ENCODE assay signal across 12 cellular contexts in genomic region chr1:201518105-201518504, GRCh38.
"Had no signal": no experiment of that assay in that cellular context is flagged by ENCODE, and none has a peak within 500 bp of the region (broad histone marks: within the 10 kb centered on the region; RNA-seq: fewer than 3 reads in every experiment).

No MANE protein-coding gene starts in this region.

- H3K36me3 Mint-ChIP-seq: neural progenitor cell had no signal

- H3K9ac ChIP-seq: neural progenitor cell had no signal

- ATAC-seq: activated CD4-positive, alpha-beta T cell treated with anti-CD3 and anti-CD28 coated beads for 36 hours; activated CD8-positive, alpha-beta T cell treated with anti-CD3 and anti-CD28 coated beads, Interleukin-2, amount 10 ng/mL, durations not matched to agents 7 days and 5 days; gastrocnemius medialis had no signal

- H2AFZ ChIP-seq: neural progenitor cell had no signal

- H3K27me3 ChIP-seq: colonic mucosa, gastrocnemius medialis, neural progenitor cell, pancreas, thyroid gland had no signal

- H3K27ac Mint-ChIP-seq: activated CD4-positive, alpha-beta T cell treated with anti-CD3 and anti-CD28 coated beads for 36 hours; activated CD8-positive, alpha-beta T cell treated with anti-CD3 and anti-CD28 coated beads, Interleukin-2, amount 10 ng/mL, durations not matched to agents 7 days and 5 days; activated naive CD4-positive, alpha-beta T cell treated with anti-CD3 and anti-CD28 coated beads for 36 hours; neural progenitor cell had no signal

- H3K27me3 Mint-ChIP-seq: activated CD4-positive, alpha-beta T cell treated with anti-CD3 and anti-CD28 coated beads for 36 hours had no signal

- H3K36me3 ChIP-seq: colonic mucosa, gastrocnemius medialis, neural progenitor cell, pancreas, thyroid gland, WERI-Rb-1 had no signal

- H3K4me1 ChIP-seq: colonic mucosa, neural progenitor cell, pancreas had no signal

- H3K4me3 ChIP-seq: colonic mucosa, gastrocnemius medialis, neural progenitor cell, pancreas, skin epidermis, thyroid gland had no signal

- DNase-seq: activated CD4-positive, alpha-beta T cell treated with anti-CD3 and anti-CD28 coated beads for 36 hours; activated CD8-positive, alpha-beta T cell treated with anti-CD3 and anti-CD28 coated beads, Interleukin-2, amount 10 ng/mL, durations not matched to agents 7 days and 5 days; activated naive CD4-positive, alpha-beta T cell treated with anti-CD3 and anti-CD28 coated beads for 36 hours; effector CD4-positive, alpha-beta T cell; gastrocnemius medialis; pancreas; T1000; thyroid gland had no signal

- H3K27ac ChIP-seq: colonic mucosa, gastrocnemius medialis, neural progenitor cell, thyroid gland had no signal

- H3K9me3 Mint-ChIP-seq: activated naive CD4-positive, alpha-beta T cell treated with anti-CD3 and anti-CD28 coated beads for 36 hours had no signal

- H3K9me3 ChIP-seq: colonic mucosa, gastrocnemius medialis, pancreas, thyroid gland had no signal

- H3K4me3 Mint-ChIP-seq: activated CD4-positive, alpha-beta T cell treated with anti-CD3 and anti-CD28 coated beads for 36 hours; activated CD8-positive, alpha-beta T cell treated with anti-CD3 and anti-CD28 coated beads, Interleukin-2, amount 10 ng/mL, durations not matched to agents 7 days and 5 days; activated naive CD4-positive, alpha-beta T cell treated with anti-CD3 and anti-CD28 coated beads for 36 hours; neural progenitor cell had no signal

- H3K4me2 ChIP-seq: neural progenitor cell had no signal
